ENCODE assay signal across 1 cellular context in the genomic region with DNA sequence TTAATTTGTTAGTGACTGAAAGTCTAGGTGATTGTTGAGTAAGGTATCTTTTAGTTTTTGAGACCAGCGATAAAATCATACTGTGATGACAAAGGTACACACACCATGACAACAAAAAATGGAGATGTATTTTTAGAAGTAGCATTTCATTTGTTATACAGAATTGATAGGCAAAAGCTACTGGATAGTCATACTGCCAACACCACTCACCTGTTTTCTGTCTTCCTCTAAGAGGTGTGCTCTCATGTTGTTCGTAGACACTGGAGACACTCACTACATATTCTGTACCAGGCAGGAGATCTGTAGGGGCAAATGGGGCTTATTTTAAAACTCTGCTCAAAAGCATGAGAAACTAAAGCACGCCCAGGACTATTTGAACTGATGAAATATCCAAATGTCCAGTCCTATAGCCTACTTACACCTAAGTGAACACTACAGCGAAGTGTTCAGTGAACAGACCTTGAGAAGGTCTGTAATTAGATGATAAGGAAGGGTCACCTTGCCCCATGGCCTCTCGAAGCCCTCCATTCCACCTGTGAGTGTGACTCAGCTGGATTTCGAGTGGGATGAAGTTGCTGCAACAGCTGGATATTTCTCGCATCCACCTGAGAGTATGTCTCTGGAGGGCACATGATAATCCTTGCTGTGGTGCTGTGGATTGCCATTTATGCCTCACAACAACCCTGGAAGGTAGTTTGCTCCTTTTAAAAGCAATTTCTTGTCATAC.
TF ChIP-seq lines count a peak whose summit lies in the region.

No MANE protein-coding gene starts in this region.

TF ChIP-seq in K562, 482 proteins besides CTCF, POLR2A, EP300 and RAD21 (continued from another document):
- TF ChIP-seq, protein P1, sequence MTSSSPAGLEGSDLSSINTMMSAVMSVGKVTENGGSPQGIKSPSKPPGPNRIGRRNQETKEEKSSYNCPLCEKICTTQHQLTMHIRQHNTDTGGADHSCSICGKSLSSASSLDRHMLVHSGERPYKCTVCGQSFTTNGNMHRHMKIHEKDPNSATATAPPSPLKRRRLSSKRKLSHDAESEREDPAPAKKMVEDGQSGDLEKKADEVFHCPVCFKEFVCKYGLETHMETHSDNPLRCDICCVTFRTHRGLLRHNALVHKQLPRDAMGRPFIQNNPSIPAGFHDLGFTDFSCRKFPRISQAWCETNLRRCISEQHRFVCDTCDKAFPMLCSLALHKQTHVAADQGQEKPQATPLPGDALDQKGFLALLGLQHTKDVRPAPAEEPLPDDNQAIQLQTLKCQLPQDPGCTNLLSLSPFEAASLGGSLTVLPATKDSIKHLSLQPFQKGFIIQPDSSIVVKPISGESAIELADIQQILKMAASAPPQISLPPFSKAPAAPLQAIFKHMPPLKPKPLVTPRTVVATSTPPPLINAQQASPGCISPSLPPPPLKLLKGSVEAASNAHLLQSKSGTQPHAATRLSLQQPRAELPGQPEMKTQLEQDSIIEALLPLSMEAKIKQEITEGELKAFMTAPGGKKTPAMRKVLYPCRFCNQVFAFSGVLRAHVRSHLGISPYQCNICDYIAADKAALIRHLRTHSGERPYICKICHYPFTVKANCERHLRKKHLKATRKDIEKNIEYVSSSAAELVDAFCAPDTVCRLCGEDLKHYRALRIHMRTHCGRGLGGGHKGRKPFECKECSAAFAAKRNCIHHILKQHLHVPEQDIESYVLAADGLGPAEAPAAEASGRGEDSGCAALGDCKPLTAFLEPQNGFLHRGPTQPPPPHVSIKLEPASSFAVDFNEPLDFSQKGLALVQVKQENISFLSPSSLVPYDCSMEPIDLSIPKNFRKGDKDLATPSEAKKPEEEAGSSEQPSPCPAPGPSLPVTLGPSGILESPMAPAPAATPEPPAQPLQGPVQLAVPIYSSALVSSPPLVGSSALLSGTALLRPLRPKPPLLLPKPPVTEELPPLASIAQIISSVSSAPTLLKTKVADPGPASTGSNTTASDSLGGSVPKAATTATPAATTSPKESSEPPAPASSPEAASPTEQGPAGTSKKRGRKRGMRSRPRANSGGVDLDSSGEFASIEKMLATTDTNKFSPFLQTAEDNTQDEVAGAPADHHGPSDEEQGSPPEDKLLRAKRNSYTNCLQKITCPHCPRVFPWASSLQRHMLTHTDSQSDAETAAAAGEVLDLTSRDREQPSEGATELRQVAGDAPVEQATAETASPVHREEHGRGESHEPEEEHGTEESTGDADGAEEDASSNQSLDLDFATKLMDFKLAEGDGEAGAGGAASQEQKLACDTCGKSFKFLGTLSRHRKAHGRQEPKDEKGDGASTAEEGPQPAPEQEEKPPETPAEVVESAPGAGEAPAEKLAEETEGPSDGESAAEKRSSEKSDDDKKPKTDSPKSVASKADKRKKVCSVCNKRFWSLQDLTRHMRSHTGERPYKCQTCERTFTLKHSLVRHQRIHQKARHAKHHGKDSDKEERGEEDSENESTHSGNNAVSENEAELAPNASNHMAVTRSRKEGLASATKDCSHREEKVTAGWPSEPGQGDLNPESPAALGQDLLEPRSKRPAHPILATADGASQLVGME (CRISPR knock-in tag; IDR thresholded peaks at IDR 0.05), result no peak
- TF ChIP-seq KAT8 (IDR thresholded peaks at IDR 0.05; ENCODE audit: low read depth) (no peak), XRCC4 (IDR thresholded peaks at IDR 0.05; ENCODE audit: extremely low read depth, insufficient read depth, insufficient read length) (no peak)
